8 cellular contexts compared by ENCODE assay signal in the genomic region with DNA sequence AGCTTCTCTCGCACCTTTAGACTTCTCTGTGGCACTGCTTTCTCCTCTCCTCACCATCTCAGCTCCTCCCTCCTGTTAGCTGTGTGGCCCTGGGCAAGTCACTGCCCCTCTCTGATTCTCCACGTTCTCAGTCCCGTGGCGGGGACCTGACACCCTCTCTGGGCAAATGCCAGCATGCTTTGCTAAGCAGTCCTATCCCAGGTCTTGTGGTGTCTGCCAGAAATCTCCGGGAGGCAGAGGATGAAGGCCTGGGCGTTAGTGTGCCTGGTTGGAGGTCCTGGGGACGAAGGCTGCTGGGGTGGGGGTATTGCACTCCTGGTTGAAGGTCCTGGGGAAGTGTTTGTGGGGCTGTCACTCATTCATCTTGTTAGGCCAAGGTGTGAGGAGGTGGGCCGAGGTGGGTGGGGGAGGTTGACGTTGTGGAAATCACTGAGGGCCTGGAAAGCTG. TPM values are rescaled to one million over a fixed set of nuclear protein-coding genes. Genes with fewer than 3 reads are reported as not detected.
DNase-seq lines count a peak whose midpoint lies in the region; ATAC-seq and TF ChIP-seq lines count a peak whose summit lies in the region.
"Not testable (repeated sequence)": the region's sequence is repeated elsewhere in the genome, so short reads cannot be mapped to it uniquely, and the experiment has no call there.

No MANE protein-coding gene starts in this region.

- not testable (repeated sequence) for H3K9ac ChIP-seq in neural progenitor cell

- ATAC-seq in WTC11; aorta (ENCODE audit: low FRiP score): not testable (repeated sequence)

- not testable (repeated sequence) for H3K4me3 ChIP-seq in neural progenitor cell; sigmoid colon; aorta (ENCODE audit: low read length in 2 of 2)

- H2AFZ ChIP-seq in neural progenitor cell (replicated peaks), result not testable (repeated sequence)

- peaks cover 22% of the 10 kb centered on the region for H3F3A ChIP-seq in neural progenitor cell (ENCODE audit: low read depth)

- H3K9me3 Mint-ChIP-seq in CD14-positive monocyte, result peaks cover 0 to 17% (median 3%) of the 10 kb centered on the region in 7 donors
- peaks cover 14% of the 10 kb centered on the region for H3K9me3 Mint-ChIP-seq in WTC11
- peaks cover 0 to 18% (median 5%) of the 10 kb centered on the region in 5 experiments for H3K9me3 Mint-ChIP-seq in brain
- not testable (repeated sequence) for H3K9me3 Mint-ChIP-seq in neural progenitor cell

- TF ChIP-seq EP300 in sigmoid colon (IDR thresholded peaks at IDR 0.05), result not testable (repeated sequence)

- H3K36me3 ChIP-seq in neural progenitor cell; sigmoid colon; aorta (ENCODE audit: control insufficient read depth in 1 of 2, insufficient read depth in 2 of 2, low read length in 1 of 2): not testable (repeated sequence)

- H3K4me1 ChIP-seq in neural progenitor cell; aorta (ENCODE audit: control insufficient read depth in 1 of 2, insufficient read depth in 2 of 2, low read length in 2 of 2): not testable (repeated sequence)
- H3K4me1 ChIP-seq in sigmoid colon, result peaks cover 0 to 12% (median 11%) of the 10 kb centered on the region in 4 donors

- CTCF ChIA-PET in WTC11 (lab: Charles Lee), result not testable (repeated sequence)

- TF ChIP-seq POLR2A in sigmoid colon (IDR thresholded peaks at IDR 0.05), result not testable (repeated sequence)

- not testable (repeated sequence) for H3K79me2 ChIP-seq in neural progenitor cell (ENCODE audit: low read depth)

- not testable (repeated sequence) for H3K4me2 ChIP-seq in neural progenitor cell

- H3K9me3 ChIP-seq in neural progenitor cell (ENCODE audit: low read depth); sigmoid colon; aorta (ENCODE audit: control insufficient read depth, low read length): not testable (repeated sequence)

- H3K4me1 Mint-ChIP-seq in CD14-positive monocyte, result peaks cover 31% of the 10 kb centered on the region
- peaks cover 19% of the 10 kb centered on the region for H3K4me1 Mint-ChIP-seq in WTC11
- peaks cover 16% of the 10 kb centered on the region for H3K4me1 Mint-ChIP-seq in brain
- H3K4me1 Mint-ChIP-seq in neural progenitor cell, result peaks cover 14% of the 10 kb centered on the region

- intact Hi-C loops in CD14-positive monocyte (cut with micrococcal nuclease), result loop anchor here (5.0 to 10.0 kb wide), 2 partner anchors 39 to 47 kb away; a partner anchor contains a TSS
- intact Hi-C loops in sigmoid colon (cut with DNase I), result loop anchor here (2.0 to 5.0 kb wide), 3 partner anchors 37 to 189 kb away; a partner anchor contains a TSS
- intact Hi-C loops in aorta (cut with DNase I), result loop anchor here in 1 of 2 donors (5.0 kb wide), 1 partner anchor 34 kb away; no protein-coding TSS in a partner anchor

- H3K27ac ChIP-seq in neural progenitor cell; sigmoid colon; aorta (ENCODE audit: low read depth in 1 of 2, low read length in 2 of 2): not testable (repeated sequence)

- DNase-seq in CD14-positive monocyte (ENCODE audit: low spot score), result peak; percentile 43
- DNase-seq in WTC11 (ENCODE audit: low spot score); neural progenitor cell (ENCODE audit: low spot score): not testable (repeated sequence)
- DNase-seq in islet precursor cell, result peak; percentile 47
- peak; percentile 77 for DNase-seq in mesenteric fat pad (ENCODE audit: low spot score)
- peak; percentile 64 for DNase-seq in sigmoid colon
- DNase-seq in aorta, result peak; percentile 43 to 60

- peak overlapping the region in 2 of 7 donors; percentile 51 to 64 for H3K27ac Mint-ChIP-seq in CD14-positive monocyte
- H3K27ac Mint-ChIP-seq in WTC11, brain, neural progenitor cell: not testable (repeated sequence)

- H3K27me3 Mint-ChIP-seq in CD14-positive monocyte (ENCODE audit: low read depth in 3 of 3), result peaks cover 5 to 14% (median 6%) of the 10 kb centered on the region in 3 donors
- H3K27me3 Mint-ChIP-seq in WTC11 (ENCODE audit: low read depth), result peaks cover 43% of the 10 kb centered on the region
- peaks cover 15% of the 10 kb centered on the region for H3K27me3 Mint-ChIP-seq in brain
- peaks cover 27% of the 10 kb centered on the region for H3K27me3 Mint-ChIP-seq in neural progenitor cell (ENCODE audit: insufficient read depth, low read depth)

- H3K4me3 Mint-ChIP-seq in CD14-positive monocyte, result not testable (repeated sequence)
- H3K4me3 Mint-ChIP-seq in WTC11 (peak overlapping the region; percentile 20; the same call in 1 of the 2 replicates), brain (peak overlapping the region in 3 of 5 experiments; percentile 33 to 60 (median 33)), neural progenitor cell (peak overlapping the region; percentile 60)

- WGBS in sigmoid colon, 2 donors, result 77 to 80% methylated on average over 9 of the region's 9 CpGs
- WGBS in aorta, 2 donors, result 83 to 87% methylated on average over 9 of the region's 9 CpGs

- H3K36me3 Mint-ChIP-seq in CD14-positive monocyte, brain, neural progenitor cell: not testable (repeated sequence)
- peaks cover 11% of the 10 kb centered on the region; the same call in 1 of the 2 replicates for H3K36me3 Mint-ChIP-seq in WTC11

- H3K27me3 ChIP-seq in neural progenitor cell, result peaks cover 62% of the 10 kb centered on the region
- not testable (repeated sequence) for H3K27me3 ChIP-seq in sigmoid colon; aorta (ENCODE audit: control insufficient read depth in 1 of 2, insufficient read depth in 2 of 2, low read length in 1 of 2)

- POLR2A ChIA-PET in WTC11 (lab: Charles Lee), result not testable (repeated sequence)

- H4K20me1 ChIP-seq in neural progenitor cell (ENCODE audit: low read depth), result not testable (repeated sequence)

- not testable (repeated sequence) for TF ChIP-seq CTCF in CD14-positive monocyte (IDR thresholded peaks at IDR 0.05); WTC11 (IDR thresholded peaks at IDR 0.05); brain (conservative IDR thresholded peaks at IDR 0.05); neural progenitor cell (IDR thresholded peaks at IDR 0.05); sigmoid colon (IDR thresholded peaks at IDR 0.05)

RNA-seq across cellular contexts. Expression of a gene that starts 37.3 kb away (rescaled TPM):
- 100 to 1,000 TPM; 107 to 166 TPM for polyA plus RNA-seq in CD14-positive monocyte
- total RNA-seq in WTC11 (2021), result 33.7 to 39.7 TPM (median 35.3 TPM) in 3 replicates
- 19.0 TPM for polyA plus RNA-seq in brain (ENCODE audit: insufficient read depth, low read depth, low replicate concordance)
- 103 TPM for total RNA-seq in mesenteric fat pad
- 3.5 and 9.4 TPM in 2 replicates for total RNA-seq in neural progenitor cell (ENCODE audit: low replicate concordance)
- 10 to 100 TPM in 3 of 4 donors, 1 to 10 TPM in 1; 9.5 to 23.3 (median 13.3) TPM for total RNA-seq in sigmoid colon
- 10 to 100 TPM; 43.8 to 59.1 (median 54.8) TPM for polyA plus RNA-seq in sigmoid colon
- total RNA-seq in aorta, result 10 to 100 TPM; 58.7 to 82.6 TPM
- polyA plus RNA-seq in aorta, result 10 to 100 TPM; 21.8 to 41.4 TPM

RNA-seq across cellular contexts. Expression of a gene that starts 54.4 kb away (rescaled TPM):
- polyA plus RNA-seq in CD14-positive monocyte (not detected), brain (ENCODE audit: insufficient read depth, low read depth, low replicate concordance) (2.9 TPM), sigmoid colon (under 1 TPM; 0.23 to 0.60 (median 0.60) TPM), aorta (under 1 TPM in 1 of 2 donors, not detected in 1; 0.13 TPM)
- total RNA-seq in WTC11 (2021) (2.2 to 2.3 TPM (median 2.3 TPM) in 3 replicates), mesenteric fat pad (2.5 TPM), neural progenitor cell (ENCODE audit: low replicate concordance) (0.56 and 1.8 TPM in 2 replicates), sigmoid colon (1 to 10 TPM in 3 of 4 donors, under 1 TPM in 1; 0.54 to 2.2 (median 1.4) TPM), aorta (1 to 10 TPM; 2.9 to 4.0 TPM)
